Comparison of ENCODE assay signal across 19 cellular contexts in the genomic region with DNA sequence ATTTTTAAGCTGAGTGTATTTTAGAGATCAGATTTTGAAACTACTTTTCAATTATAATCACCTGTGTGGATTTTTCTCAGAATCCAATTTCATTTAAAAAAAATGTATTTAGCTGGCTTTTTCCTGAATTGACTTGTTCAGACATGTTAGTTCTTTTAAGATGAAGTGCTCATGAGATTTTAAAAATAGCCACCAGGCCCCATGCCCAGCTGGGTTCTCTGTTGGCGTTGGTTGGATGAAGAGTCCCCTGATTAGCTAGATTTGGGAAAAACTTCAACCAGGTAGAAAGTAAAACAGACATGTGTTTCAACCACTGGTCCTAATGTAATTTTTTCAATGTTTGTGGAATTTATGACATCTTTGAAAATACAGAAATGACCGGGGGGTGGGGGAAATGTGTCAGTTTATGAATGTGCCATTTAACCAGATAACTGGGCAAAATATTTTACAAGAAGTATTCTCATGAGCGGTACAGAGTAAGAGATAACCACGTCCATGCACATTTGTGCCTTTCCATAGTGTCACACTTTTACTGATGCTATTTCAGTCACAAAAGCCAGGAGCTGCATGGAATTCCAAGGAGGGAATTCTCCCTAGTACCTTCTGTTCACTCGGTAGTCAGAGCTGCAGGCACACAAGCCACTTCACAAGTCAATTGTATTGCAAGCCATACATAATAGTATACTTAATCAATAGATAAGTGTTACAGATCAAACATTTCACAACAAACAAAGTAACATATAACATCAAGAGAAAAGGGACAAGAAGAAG. TPM values are rescaled to one million over a fixed set of nuclear protein-coding genes. Genes with fewer than 3 reads are reported as not detected.
"Had no signal": no experiment of that assay in that cellular context is flagged by ENCODE, and none has a peak within 500 bp of the region (broad histone marks: within the 10 kb centered on the region; RNA-seq: fewer than 3 reads in every experiment).

No MANE protein-coding gene starts in this region.

- ATAC-seq: activated CD8-positive, alpha-beta memory T cell treated with anti-CD3 and anti-CD28 coated beads, Interleukin-2, amount 10 ng/mL, durations not matched to agents 7 days and 5 days; psoas muscle; sciatic nerve; stimulated activated naive CD8-positive, alpha-beta T cell treated with anti-CD3 and anti-CD28 coated beads, Interleukin-15, amount 100 ng/mL, for 72 hours had no signal

- H3K36me3 ChIP-seq: lower lobe of right lung, spleen, WERI-Rb-1 had no signal

- DNase-seq: activated CD4-positive, alpha-beta memory T cell treated with anti-CD3 and anti-CD28 coated beads for 36 hours; activated CD8-positive, alpha-beta memory T cell treated with anti-CD3 and anti-CD28 coated beads, Interleukin-2, amount 10 ng/mL, durations not matched to agents 7 days and 5 days; activated effector memory CD4-positive, alpha-beta T cell treated with Interleukin-2 at 50 U/mL for 16 hours; activated naive CD4-positive, alpha-beta T cell treated with anti-CD3 and anti-CD28 coated beads, Interleukin-2, amount 50 U/mL, for 16 hours; activated T-cell treated with anti-CD3 and anti-CD28 coated beads, Interleukin-2, amount 50 U/mL, for 1 hour; central memory CD4-positive, alpha-beta T cell; effector CD4-positive, alpha-beta T cell; kidney glomerular epithelial cell; lower lobe of right lung; midbrain; psoas muscle; spleen; stimulated activated naive CD8-positive, alpha-beta T cell treated with anti-CD3 and anti-CD28 coated beads, Interleukin-15, amount 100 ng/mL, for 72 hours; testis; WERI-Rb-1 had no signal

- H3K27me3 ChIP-seq: esophagus muscularis mucosa, spleen, testis had no signal

- H3K27ac ChIP-seq: coronary artery, esophagus muscularis mucosa, lower lobe of right lung, psoas muscle, spleen, testis, WERI-Rb-1 had no signal

- H3K4me3 ChIP-seq: coronary artery, esophagus muscularis mucosa, lower lobe of right lung, psoas muscle, spleen, testis had no signal

- H3K4me1 ChIP-seq: esophagus muscularis mucosa, lower lobe of right lung, psoas muscle, spleen, testis had no signal

RNA-seq across cellular contexts. Expression of a gene that starts 51.1 kb away (rescaled TPM):
- total RNA-seq: myocyte had no signal
